Comparison of ENCODE assay signal across 15 cellular contexts in genomic region chr6:151229401-151230276, GRCh38. TPM values are rescaled to one million over a fixed set of nuclear protein-coding genes. Genes with fewer than 3 reads are reported as not detected.
A peak's percentile ranks its signal among the peaks of the same experiment; 100 is the strongest.
DNase-seq lines count a peak whose midpoint lies in the region; ATAC-seq lines count a peak whose summit lies in the region.
"Had no signal": no experiment of that assay in that cellular context is flagged by ENCODE, and none has a peak within 500 bp of the region (broad histone marks: within the 10 kb centered on the region; RNA-seq: fewer than 3 reads in every experiment).

No MANE protein-coding gene starts in this region.

- intact Hi-C loops in activated naive CD4-positive, alpha-beta T cell treated with anti-CD3 and anti-CD28 coated beads for 36 hours (cut with micrococcal nuclease), result no loop called here

- H3K36me3 Mint-ChIP-seq in activated naive CD4-positive, alpha-beta T cell treated with anti-CD3 and anti-CD28 coated beads for 36 hours (ENCODE audit: low read depth), result no peaks in the 10 kb centered on the region
- H3K36me3 Mint-ChIP-seq in activated CD4-positive, alpha-beta memory T cell treated with anti-CD3 and anti-CD28 coated beads, Interleukin-2, amount 10 ng/mL, durations not matched to agents 7 days and 5 days (ENCODE audit: low read depth), result no peaks in the 10 kb centered on the region

- H3K4me3 Mint-ChIP-seq in activated naive CD4-positive, alpha-beta T cell treated with anti-CD3 and anti-CD28 coated beads for 36 hours, result no peak overlapping the region
- no peak overlapping the region for H3K4me3 Mint-ChIP-seq in activated CD4-positive, alpha-beta memory T cell treated with anti-CD3 and anti-CD28 coated beads, Interleukin-2, amount 10 ng/mL, durations not matched to agents 7 days and 5 days

- DNase-seq in activated naive CD4-positive, alpha-beta T cell treated with anti-CD3 and anti-CD28 coated beads for 36 hours, result peak; percentile 48
- no peak for DNase-seq in activated naive CD4-positive, alpha-beta T cell treated with anti-CD3 and anti-CD28 coated beads, Interleukin-2, amount 50 U/mL, for 16 hours
- DNase-seq in activated CD4-positive, alpha-beta memory T cell treated with anti-CD3 and anti-CD28 coated beads, Interleukin-2, amount 10 ng/mL, durations not matched to agents 7 days and 5 days, result peak; percentile 65
- peak; percentile 56 for DNase-seq in inferior parietal cortex (ENCODE audit: extremely low spot score)
- DNase-seq in stimulated activated naive CD8-positive, alpha-beta T cell treated with anti-CD3 and anti-CD28 coated beads, Interleukin-15, Interleukin-2, amounts not matched to agents 100 U/mL and 50 U/mL, for 24 hours, result peak; percentile 62
- no peak for DNase-seq in NCI-H146 (lab: John Stamatoyannopoulos, UW)
- DNase-seq: dermis blood vessel endothelial cell, mesenchymal stem cell, NCI-H1436, NCI-H510A treated with DMSO at 0.1 percent for 48 hours, nucleus accumbens, sigmoid colon, upper lobe of left lung had no signal

- ATAC-seq in stimulated activated naive CD8-positive, alpha-beta T cell treated with anti-CD3 and anti-CD28 coated beads, Interleukin-15, Interleukin-2, amounts not matched to agents 100 U/mL and 50 U/mL, for 24 hours, result peak; percentile 66
- ATAC-seq in GM19395 (IDR thresholded peaks at IDR 0.05; ENCODE audit: unreplicated experiment) (no peak), HG03432 (IDR thresholded peaks at IDR 0.05; ENCODE audit: unreplicated experiment) (no peak)

- H3K4me1 Mint-ChIP-seq in activated naive CD4-positive, alpha-beta T cell treated with anti-CD3 and anti-CD28 coated beads for 36 hours (ENCODE audit: low read depth), result no peaks in the 10 kb centered on the region
- H3K4me1 Mint-ChIP-seq in activated CD4-positive, alpha-beta memory T cell treated with anti-CD3 and anti-CD28 coated beads, Interleukin-2, amount 10 ng/mL, durations not matched to agents 7 days and 5 days, result peaks cover 17% of the 10 kb centered on the region

- no peak overlapping the region for H3K27ac Mint-ChIP-seq in activated naive CD4-positive, alpha-beta T cell treated with anti-CD3 and anti-CD28 coated beads for 36 hours
- no peak overlapping the region for H3K27ac Mint-ChIP-seq in activated CD4-positive, alpha-beta memory T cell treated with anti-CD3 and anti-CD28 coated beads, Interleukin-2, amount 10 ng/mL, durations not matched to agents 7 days and 5 days

- peaks cover 3% of the 10 kb centered on the region for H3K27me3 Mint-ChIP-seq in activated naive CD4-positive, alpha-beta T cell treated with anti-CD3 and anti-CD28 coated beads for 36 hours (ENCODE audit: low read depth)
- peaks cover 16% of the 10 kb centered on the region for H3K27me3 Mint-ChIP-seq in activated CD4-positive, alpha-beta memory T cell treated with anti-CD3 and anti-CD28 coated beads, Interleukin-2, amount 10 ng/mL, durations not matched to agents 7 days and 5 days

- CTCF ChIA-PET in activated naive CD4-positive, alpha-beta T cell treated with anti-CD3 and anti-CD28 coated beads for 36 hours (lab: Charles Lee), result interaction anchor here (1.8 kb wide), 1 partner anchor 95 kb away, joined by 5 read pairs; no protein-coding TSS in a partner anchor
- CTCF ChIA-PET in activated CD4-positive, alpha-beta memory T cell treated with anti-CD3 and anti-CD28 coated beads, Interleukin-2, amount 10 ng/mL, durations not matched to agents 7 days and 5 days (lab: Charles Lee), result interaction anchor here (0.9 to 1.2 kb wide), 2 partner anchors 20 to 95 kb away, joined by 3 to 4 read pairs; no protein-coding TSS in a partner anchor

- no peaks in the 10 kb centered on the region for H3K9me3 Mint-ChIP-seq in activated naive CD4-positive, alpha-beta T cell treated with anti-CD3 and anti-CD28 coated beads for 36 hours
- no peaks in the 10 kb centered on the region for H3K9me3 Mint-ChIP-seq in activated CD4-positive, alpha-beta memory T cell treated with anti-CD3 and anti-CD28 coated beads, Interleukin-2, amount 10 ng/mL, durations not matched to agents 7 days and 5 days

- POLR2A ChIA-PET in activated CD4-positive, alpha-beta memory T cell treated with anti-CD3 and anti-CD28 coated beads, Interleukin-2, amount 10 ng/mL, durations not matched to agents 7 days and 5 days (lab: Charles Lee), result interaction anchor here (1.1 kb wide), 1 partner anchor 365 kb away, joined by 3 read pairs; no protein-coding TSS in a partner anchor

RNA-seq across cellular contexts. Expression of gene AKAP12, which starts 10.1 kb away (rescaled TPM):
- under 1 TPM; 0.62 to 0.77 TPM for total RNA-seq in activated naive CD4-positive, alpha-beta T cell treated with anti-CD3 and anti-CD28 coated beads for 36 hours
- 1 to 10 TPM in 1 of 2 experiments, under 1 TPM in 1; 0.78 to 1.1 TPM for total RNA-seq in activated CD4-positive, alpha-beta memory T cell treated with anti-CD3 and anti-CD28 coated beads, Interleukin-2, amount 10 ng/mL, durations not matched to agents 7 days and 5 days

Comparison
In these comparisons a context has a peak if more than half of its experiments do, and no peak if none do; other contexts are left out.
1. DNase-seq: peak in activated naive CD4-positive, alpha-beta T cell treated with anti-CD3 and anti-CD28 coated beads for 36 hours (single experiment), activated CD4-positive, alpha-beta memory T cell treated with anti-CD3 and anti-CD28 coated beads, Interleukin-2, amount 10 ng/mL, durations not matched to agents 7 days and 5 days (single experiment), inferior parietal cortex (single experiment) and stimulated activated naive CD8-positive, alpha-beta T cell treated with anti-CD3 and anti-CD28 coated beads, Interleukin-15, Interleukin-2, amounts not matched to agents 100 U/mL and 50 U/mL, for 24 hours (single experiment); none in activated naive CD4-positive, alpha-beta T cell treated with anti-CD3 and anti-CD28 coated beads, Interleukin-2, amount 50 U/mL, for 16 hours (single experiment) and NCI-H146 (single experiment).